In the genomic region with DNA sequence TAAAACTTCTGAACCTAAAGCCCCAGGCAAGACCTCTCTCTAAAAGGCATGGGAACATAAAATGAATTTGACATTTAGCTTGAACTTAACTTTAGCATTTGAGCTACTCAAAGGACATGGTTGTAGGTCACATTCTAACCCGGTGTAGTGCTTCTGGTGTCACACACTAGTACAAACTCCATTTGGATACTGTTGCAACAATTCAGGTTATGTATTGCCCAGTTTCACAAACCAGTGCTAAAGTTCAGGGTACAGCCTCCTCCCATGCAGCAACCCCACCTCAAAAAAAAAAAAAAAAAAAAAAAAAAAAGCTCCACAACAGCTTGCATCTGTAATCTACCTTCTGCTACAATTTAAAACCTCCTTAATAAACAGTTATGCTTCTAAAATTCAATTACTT, we compare ENCODE assay signal across 12 cellular contexts. TPM values are rescaled to one million over a fixed set of nuclear protein-coding genes. Genes with fewer than 3 reads are reported as not detected.
A peak's percentile ranks its signal among the peaks of the same experiment; 100 is the strongest.
DNase-seq lines count a peak whose midpoint lies in the region; ATAC-seq and TF ChIP-seq lines count a peak whose summit lies in the region.
"Had no signal": no experiment of that assay in that cellular context is flagged by ENCODE, and none has a peak within 500 bp of the region (broad histone marks: within the 10 kb centered on the region; RNA-seq: fewer than 3 reads in every experiment).

No MANE protein-coding gene starts in this region.

- H3K4me3 Mint-ChIP-seq in natural killer cell = no peak overlapping the region
- H3K4me3 Mint-ChIP-seq in natural killer cell treated with Interleukin-12 subunit alpha and Interleukin-12 subunit beta and Interleukin-15 and Interleukin-18, amount 100 ng/mL, for 72 hours = no peak overlapping the region
- H3K4me3 Mint-ChIP-seq: nephron progenitor cell had no signal

- H3K36me3 Mint-ChIP-seq in natural killer cell = no peaks in the 10 kb centered on the region
- peaks cover 5% of the 10 kb centered on the region for H3K36me3 Mint-ChIP-seq in natural killer cell treated with Interleukin-12 subunit alpha and Interleukin-12 subunit beta and Interleukin-15 and Interleukin-18, amount 100 ng/mL, for 72 hours

- H3K9ac ChIP-seq in colonic mucosa (ENCODE audit: low read depth in 2 of 2, low read length in 2 of 2) (peak overlapping the region in 1 of 2 donors; percentile 26), mucosa of rectum (ENCODE audit: low read depth in 1 of 2, low read length in 2 of 2) (peak overlapping the region in 1 of 2 donors; percentile 39)
- H3K9ac ChIP-seq: BLaER1 had no signal

- no peaks in the 10 kb centered on the region for H3K27me3 Mint-ChIP-seq in natural killer cell (ENCODE audit: low read depth in 2 of 2)
- H3K27me3 Mint-ChIP-seq in natural killer cell treated with Interleukin-12 subunit alpha and Interleukin-12 subunit beta and Interleukin-15 and Interleukin-18, amount 100 ng/mL, for 72 hours = no peaks in the 10 kb centered on the region

- H3K27ac Mint-ChIP-seq in natural killer cell = peak overlapping the region; percentile 88 to 99
- H3K27ac Mint-ChIP-seq in natural killer cell treated with Interleukin-12 subunit alpha and Interleukin-12 subunit beta and Interleukin-15 and Interleukin-18, amount 100 ng/mL, for 72 hours = peak overlapping the region in 1 of 2 donors; percentile 93
- H3K27ac Mint-ChIP-seq: nephron progenitor cell had no signal

- peaks cover 53% of the 10 kb centered on the region in 2 donors for H3K4me1 Mint-ChIP-seq in natural killer cell
- peaks cover 38 to 40% of the 10 kb centered on the region in 2 donors for H3K4me1 Mint-ChIP-seq in natural killer cell treated with Interleukin-12 subunit alpha and Interleukin-12 subunit beta and Interleukin-15 and Interleukin-18, amount 100 ng/mL, for 72 hours (ENCODE audit: low read depth in 2 of 2)

- H3K9me3 ChIP-seq in colonic mucosa (no peaks in the 10 kb centered on the region), mucosa of rectum (ENCODE audit: control insufficient read depth in 2 of 2, low read length in 2 of 2) (peaks cover 0 to 3% of the 10 kb centered on the region in 2 donors)

- H3K4me3 ChIP-seq in colonic mucosa = no peak overlapping the region
- peak overlapping the region; percentile 23 to 27 for H3K4me3 ChIP-seq in mucosa of rectum (ENCODE audit: low read length in 2 of 2)
- H3K4me3 ChIP-seq: BLaER1 had no signal

- intact Hi-C loops in natural killer cell (cut with micrococcal nuclease) = loop anchor here (1.0 kb wide), 1 partner anchor 11 kb away; no protein-coding TSS in a partner anchor
- intact Hi-C loops in colonic mucosa (cut with DNase I) = no loop called here

- H3K27ac ChIP-seq in colonic mucosa (peak overlapping the region; percentile 88), mucosa of rectum (ENCODE audit: low read depth in 2 of 2, low read length in 2 of 2) (peak overlapping the region; percentile 56 to 80)
- H3K27ac ChIP-seq: BLaER1 had no signal

- H3K27me3 ChIP-seq in colonic mucosa (no peaks in the 10 kb centered on the region), mucosa of rectum (ENCODE audit: control insufficient read depth in 2 of 2, insufficient read depth in 2 of 2, low read length in 2 of 2) (no peaks in the 10 kb centered on the region)
- H3K27me3 ChIP-seq: BLaER1 had no signal

- H3K4me1 ChIP-seq in colonic mucosa (peaks cover 8% of the 10 kb centered on the region), mucosa of rectum (ENCODE audit: control insufficient read depth in 2 of 2, insufficient read depth in 2 of 2, low read length in 2 of 2) (peaks cover 35 to 47% of the 10 kb centered on the region in 2 donors)

- ATAC-seq in natural killer cell = no peak
- no peak for ATAC-seq in natural killer cell treated with Interleukin-12 subunit alpha and Interleukin-12 subunit beta and Interleukin-15 and Interleukin-18, amount 100 ng/mL, for 72 hours
- no peak for ATAC-seq in HG02678 (IDR thresholded peaks at IDR 0.05; ENCODE audit: unreplicated experiment)
- ATAC-seq in GM21825 (IDR thresholded peaks at IDR 0.05; ENCODE audit: unreplicated experiment) = no peak

- no peaks in the 10 kb centered on the region for H3K9me3 Mint-ChIP-seq in natural killer cell
- no peaks in the 10 kb centered on the region for H3K9me3 Mint-ChIP-seq in natural killer cell treated with Interleukin-12 subunit alpha and Interleukin-12 subunit beta and Interleukin-15 and Interleukin-18, amount 100 ng/mL, for 72 hours

- DNase-seq in natural killer cell (no peak), colonic mucosa (peak; percentile 50), amniotic stem cell (lab: John Stamatoyannopoulos, UW) (no peak), cerebellar cortex (ENCODE audit: low spot score) (no peak)
- no peak for DNase-seq in natural killer cell treated with Interleukin-12 subunit alpha and Interleukin-12 subunit beta and Interleukin-15 and Interleukin-18, amount 100 ng/mL, for 72 hours (ENCODE audit: low spot score)
- DNase-seq: effector memory CD4-positive, alpha-beta T cell; KBM-7; nephron progenitor cell had no signal

- H3K36me3 ChIP-seq in colonic mucosa = no peaks in the 10 kb centered on the region
- no peaks in the 10 kb centered on the region for H3K36me3 ChIP-seq in mucosa of rectum (ENCODE audit: control insufficient read depth in 2 of 2, insufficient read depth in 2 of 2, low read length in 2 of 2)

- TF ChIP-seq CTCF in natural killer cell (IDR thresholded peaks at IDR 0.05) = no peak
- no peak for TF ChIP-seq CTCF in colonic mucosa (IDR thresholded peaks at IDR 0.05)

RNA-seq across cellular contexts. Expression of a gene that starts 7.8 kb away (rescaled TPM):
- 10 to 100 TPM; 44.0 to 52.7 (median 48.0) TPM for total RNA-seq in natural killer cell
- total RNA-seq in natural killer cell treated with Interleukin-12 subunit alpha and Interleukin-12 subunit beta and Interleukin-15 and Interleukin-18, amount 100 ng/mL, for 72 hours = 10 to 100 TPM; 35.2 to 42.1 TPM
- 10 to 100 TPM; 25.7 to 34.9 TPM for total RNA-seq in colonic mucosa

RNA-seq across cellular contexts. Expression of a gene that starts 38.6 kb away (rescaled TPM):
- total RNA-seq in natural killer cell (1 to 10 TPM; 4.3 to 6.6 (median 5.2) TPM), colonic mucosa (10 to 100 TPM in 1 of 2 donors, 1 to 10 TPM in 1; 9.2 to 10.2 TPM)
- 1 to 10 TPM; 5.0 to 8.9 TPM for total RNA-seq in natural killer cell treated with Interleukin-12 subunit alpha and Interleukin-12 subunit beta and Interleukin-15 and Interleukin-18, amount 100 ng/mL, for 72 hours
